ENCODE assay signal across 10 cellular contexts in the genomic region with DNA sequence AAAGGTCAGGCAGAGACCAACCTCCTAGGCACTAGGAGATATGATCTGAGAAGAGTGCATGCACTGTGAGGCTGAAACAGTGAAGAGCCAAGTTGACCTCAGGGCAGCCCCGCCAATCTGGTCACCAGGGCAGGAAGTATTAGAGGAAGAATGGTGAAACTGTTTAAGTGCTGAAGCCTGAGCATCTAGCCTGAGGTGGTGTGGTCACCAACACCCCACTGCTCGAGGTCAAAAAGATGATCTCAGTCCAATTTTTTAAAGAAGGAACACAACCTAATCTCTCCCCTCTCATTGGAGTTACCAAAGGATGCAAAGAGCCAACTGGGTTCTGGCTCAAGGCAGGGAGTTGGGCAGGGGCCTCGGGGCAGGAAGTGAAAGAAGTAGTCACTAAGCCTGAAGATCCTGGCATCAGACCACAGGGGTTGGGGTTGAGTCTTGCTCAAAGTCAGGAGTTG. TPM values are rescaled to one million over a fixed set of nuclear protein-coding genes. Genes with fewer than 3 reads are reported as not detected.
DNase-seq lines count a peak whose midpoint lies in the region; ATAC-seq and TF ChIP-seq lines count a peak whose summit lies in the region.
"Had no signal": no experiment of that assay in that cellular context is flagged by ENCODE, and none has a peak within 500 bp of the region (broad histone marks: within the 10 kb centered on the region; RNA-seq: fewer than 3 reads in every experiment).

No MANE protein-coding gene starts in this region.

- H4K20me1 ChIP-seq in osteoblast (ENCODE audit: insufficient read depth, low read length), result peaks cover 40% of the 10 kb centered on the region

- no peaks in the 10 kb centered on the region for H3K27me3 Mint-ChIP-seq in activated CD8-positive, alpha-beta memory T cell treated with anti-CD3 and anti-CD28 coated beads, Interleukin-2, amount 10 ng/mL, durations not matched to agents 7 days and 5 days

- H3K4me1 ChIP-seq in ascending aorta, result peaks cover 0 to 19% of the 10 kb centered on the region in 2 donors
- H3K4me1 ChIP-seq in osteoblast (ENCODE audit: insufficient read depth, low read length), result peaks cover 8% of the 10 kb centered on the region

- peaks cover 5% of the 10 kb centered on the region for H3K36me3 Mint-ChIP-seq in activated CD8-positive, alpha-beta memory T cell treated with anti-CD3 and anti-CD28 coated beads, Interleukin-2, amount 10 ng/mL, durations not matched to agents 7 days and 5 days
- H3K36me3 Mint-ChIP-seq in stimulated activated effector memory CD8-positive, alpha-beta T cell treated with anti-CD3 and anti-CD28 coated beads, Interleukin-12 subunit alpha, Interleukin-12 subunit beta, amount 100 ng/mL, for 72 hours, result peaks cover 5% of the 10 kb centered on the region

- H3K9me3 ChIP-seq in ascending aorta, result no peaks in the 10 kb centered on the region
- no peaks in the 10 kb centered on the region for H3K9me3 ChIP-seq in osteoblast (ENCODE audit: low read depth, low read length)

- no peak overlapping the region for H3K27ac Mint-ChIP-seq in activated CD8-positive, alpha-beta memory T cell treated with anti-CD3 and anti-CD28 coated beads, Interleukin-2, amount 10 ng/mL, durations not matched to agents 7 days and 5 days
- no peak overlapping the region for H3K27ac Mint-ChIP-seq in stimulated activated effector memory CD8-positive, alpha-beta T cell treated with anti-CD3 and anti-CD28 coated beads, Interleukin-12 subunit alpha, Interleukin-12 subunit beta, amount 100 ng/mL, for 72 hours

- H3K4me3 Mint-ChIP-seq in activated CD8-positive, alpha-beta memory T cell treated with anti-CD3 and anti-CD28 coated beads, Interleukin-2, amount 10 ng/mL, durations not matched to agents 7 days and 5 days, result no peak overlapping the region
- no peak overlapping the region for H3K4me3 Mint-ChIP-seq in stimulated activated effector memory CD8-positive, alpha-beta T cell treated with anti-CD3 and anti-CD28 coated beads, Interleukin-12 subunit alpha, Interleukin-12 subunit beta, amount 100 ng/mL, for 72 hours

- peak; percentile 67 for DNase-seq in activated CD8-positive, alpha-beta memory T cell treated with anti-CD3 and anti-CD28 coated beads, Interleukin-2, amount 10 ng/mL, durations not matched to agents 7 days and 5 days
- no peak for DNase-seq in activated CD8-positive, alpha-beta memory T cell treated with anti-CD3 and anti-CD28 coated beads for 24 hours
- DNase-seq in SK-MEL-5 (ENCODE audit: low read depth, low spot score) (peak; percentile 66), ascending aorta (ENCODE audit: low spot score in 2 of 2) (no peak), osteoblast (ENCODE audit: insufficient read length, low spot score, missing footprints) (no peak)
- peak in 1 of 2 donors; percentile 58 for DNase-seq in stimulated activated effector memory CD8-positive, alpha-beta T cell treated with anti-CD3 and anti-CD28 coated beads, Interleukin-12 subunit alpha, Interleukin-12 subunit beta, amount 100 ng/mL, for 72 hours (ENCODE audit: low spot score in 2 of 2)
- DNase-seq: NCI-H187, PC-3 had no signal

- peaks cover 22% of the 10 kb centered on the region for H3K79me2 ChIP-seq in osteoblast (ENCODE audit: insufficient read depth, low read length)

- H3K27ac ChIP-seq in ascending aorta (no peak overlapping the region), osteoblast (ENCODE audit: low read depth, low read length) (no peak overlapping the region)

- in situ Hi-C loops in SK-MEL-5 (cut with HindIII; ENCODE audit: low pct_unique_long_range_greater_than_20kb, low sequenced_read_pairs), result no loop called here

- no peaks in the 10 kb centered on the region for H3K9me3 Mint-ChIP-seq in activated CD8-positive, alpha-beta memory T cell treated with anti-CD3 and anti-CD28 coated beads, Interleukin-2, amount 10 ng/mL, durations not matched to agents 7 days and 5 days (ENCODE audit: low read depth)
- H3K9me3 Mint-ChIP-seq in stimulated activated effector memory CD8-positive, alpha-beta T cell treated with anti-CD3 and anti-CD28 coated beads, Interleukin-12 subunit alpha, Interleukin-12 subunit beta, amount 100 ng/mL, for 72 hours, result no peaks in the 10 kb centered on the region

- no peak overlapping the region for H2AFZ ChIP-seq in osteoblast (ENCODE audit: low read length)

- CTCF ChIA-PET in activated CD8-positive, alpha-beta memory T cell treated with anti-CD3 and anti-CD28 coated beads, Interleukin-2, amount 10 ng/mL, durations not matched to agents 7 days and 5 days (lab: Charles Lee), result interaction anchor here (1.1 to 8.3 kb wide), 3 partner anchors 16 to 36 kb away, joined by 3 to 50 read pairs (median 6); a partner anchor contains a TSS

- H3K27me3 ChIP-seq in ascending aorta (no peaks in the 10 kb centered on the region), osteoblast (ENCODE audit: insufficient read depth, low read length) (no peaks in the 10 kb centered on the region)

- H3K4me2 ChIP-seq in osteoblast (ENCODE audit: insufficient read depth, low read length), result no peak overlapping the region

- no peak overlapping the region for H3K4me3 ChIP-seq in ascending aorta
- H3K4me3 ChIP-seq in osteoblast (ENCODE audit: insufficient read depth, low read length), result no peak overlapping the region

- TF ChIP-seq CTCF in ascending aorta (IDR thresholded peaks at IDR 0.05) (no peak), osteoblast (IDR thresholded peaks at IDR 0.05; ENCODE audit: extremely low read depth, low read depth, low read length) (no peak)

- H3K36me3 ChIP-seq in ascending aorta, result peaks cover 12 to 15% of the 10 kb centered on the region in 2 donors
- H3K36me3 ChIP-seq in osteoblast (ENCODE audit: insufficient read depth, low read length), result peaks cover 4% of the 10 kb centered on the region

- peaks cover 4% of the 10 kb centered on the region for H3K4me1 Mint-ChIP-seq in activated CD8-positive, alpha-beta memory T cell treated with anti-CD3 and anti-CD28 coated beads, Interleukin-2, amount 10 ng/mL, durations not matched to agents 7 days and 5 days
- peaks cover 18% of the 10 kb centered on the region for H3K4me1 Mint-ChIP-seq in stimulated activated effector memory CD8-positive, alpha-beta T cell treated with anti-CD3 and anti-CD28 coated beads, Interleukin-12 subunit alpha, Interleukin-12 subunit beta, amount 100 ng/mL, for 72 hours

- peak; percentile 15 for ATAC-seq in activated CD8-positive, alpha-beta memory T cell treated with anti-CD3 and anti-CD28 coated beads, Interleukin-2, amount 10 ng/mL, durations not matched to agents 7 days and 5 days
- ATAC-seq in HG02885 (IDR thresholded peaks at IDR 0.05; ENCODE audit: poor library complexity, unreplicated experiment), result peak; percentile 33
- peak; percentile 68 for ATAC-seq in stimulated activated effector memory CD8-positive, alpha-beta T cell treated with anti-CD3 and anti-CD28 coated beads, Interleukin-12 subunit alpha, Interleukin-12 subunit beta, amount 100 ng/mL, for 72 hours
- ATAC-seq in HG03442 (IDR thresholded peaks at IDR 0.05; ENCODE audit: unreplicated experiment), result no peak
- ATAC-seq: PC-3 had no signal

- intact Hi-C loops in ascending aorta (cut with DNase I), result loop anchor here (5.0 kb wide), 1 partner anchor 33 kb away; no protein-coding TSS in a partner anchor

RNA-seq across cellular contexts. Expression of a gene that starts 4.0 kb away (rescaled TPM):
- total RNA-seq in activated CD8-positive, alpha-beta memory T cell treated with anti-CD3 and anti-CD28 coated beads, Interleukin-2, amount 10 ng/mL, durations not matched to agents 7 days and 5 days, result 10 to 100 TPM; 38.7 to 43.4 TPM
- 38.0 and 46.2 TPM in 2 replicates for total RNA-seq in SK-MEL-5 (2014; rRNA removed; shearing (Covaris generic))
- 42.3 and 44.6 TPM in 2 replicates for polyA plus RNA-seq in SK-MEL-5 (2015; cell fraction: cytosol; rRNA removed)
- polyA plus RNA-seq in SK-MEL-5 (2015; cell fraction: nucleus; rRNA removed), result 42.3 and 57.8 TPM in 2 replicates
- total RNA-seq in ascending aorta (29.2 TPM), osteoblast (40.7 and 45.6 TPM in 2 replicates)

RNA-seq across cellular contexts. Expression of a gene that starts 24.6 kb away (rescaled TPM):
- 10 to 100 TPM; 38.9 to 41.9 TPM for total RNA-seq in activated CD8-positive, alpha-beta memory T cell treated with anti-CD3 and anti-CD28 coated beads, Interleukin-2, amount 10 ng/mL, durations not matched to agents 7 days and 5 days
- 39.4 and 40.0 TPM in 2 replicates for total RNA-seq in SK-MEL-5 (2014; rRNA removed; shearing (Covaris generic))
- 148 and 150 TPM in 2 replicates for polyA plus RNA-seq in SK-MEL-5 (2015; cell fraction: cytosol; rRNA removed)
- 49.5 and 69.6 TPM in 2 replicates for polyA plus RNA-seq in SK-MEL-5 (2015; cell fraction: nucleus; rRNA removed)
- total RNA-seq in ascending aorta (48.6 TPM), osteoblast (75.6 and 78.4 TPM in 2 replicates)

RNA-seq across cellular contexts. Expression of a gene that starts 25.9 kb away (rescaled TPM):
- total RNA-seq in activated CD8-positive, alpha-beta memory T cell treated with anti-CD3 and anti-CD28 coated beads, Interleukin-2, amount 10 ng/mL, durations not matched to agents 7 days and 5 days, result under 1 TPM in 1 of 2 experiments, not detected in 1; 0.76 TPM
- 0.35 TPM in 1 of 2 replicates, not detected in the other for total RNA-seq in SK-MEL-5 (2014; rRNA removed; shearing (Covaris generic))
- 0.62 TPM in 1 of 2 replicates, not detected in the other for polyA plus RNA-seq in SK-MEL-5 (2015; cell fraction: cytosol; rRNA removed)
- polyA plus RNA-seq in SK-MEL-5 (2015; cell fraction: nucleus; rRNA removed), result 4.3 TPM in 2 replicates
- total RNA-seq in ascending aorta, result 16.8 TPM
- 0.59 and 1.1 TPM in 2 replicates for total RNA-seq in osteoblast

RNA-seq across cellular contexts. Expression of a gene that starts 58.8 kb away (rescaled TPM):
- 1 to 10 TPM; 4.8 to 5.1 TPM for total RNA-seq in activated CD8-positive, alpha-beta memory T cell treated with anti-CD3 and anti-CD28 coated beads, Interleukin-2, amount 10 ng/mL, durations not matched to agents 7 days and 5 days
- 11.7 and 12.8 TPM in 2 replicates for total RNA-seq in SK-MEL-5 (2014; rRNA removed; shearing (Covaris generic))
- 14.4 and 15.4 TPM in 2 replicates for polyA plus RNA-seq in SK-MEL-5 (2015; cell fraction: cytosol; rRNA removed)
- 178 and 188 TPM in 2 replicates for polyA plus RNA-seq in SK-MEL-5 (2015; cell fraction: nucleus; rRNA removed)
- total RNA-seq in ascending aorta, result 33.8 TPM
- total RNA-seq in osteoblast, result 25.3 and 36.2 TPM in 2 replicates

Comparison
In these comparisons a context has a peak if more than half of its experiments do, and no peak if none do; other contexts are left out.
1. DNase-seq: peak in activated CD8-positive, alpha-beta memory T cell treated with anti-CD3 and anti-CD28 coated beads, Interleukin-2, amount 10 ng/mL, durations not matched to agents 7 days and 5 days (single experiment) and SK-MEL-5 (single experiment); none in activated CD8-positive, alpha-beta memory T cell treated with anti-CD3 and anti-CD28 coated beads for 24 hours (single experiment), ascending aorta (0 of 2) and osteoblast (single experiment).